ENCODE assay signal across 30 cellular contexts in the genomic region with DNA sequence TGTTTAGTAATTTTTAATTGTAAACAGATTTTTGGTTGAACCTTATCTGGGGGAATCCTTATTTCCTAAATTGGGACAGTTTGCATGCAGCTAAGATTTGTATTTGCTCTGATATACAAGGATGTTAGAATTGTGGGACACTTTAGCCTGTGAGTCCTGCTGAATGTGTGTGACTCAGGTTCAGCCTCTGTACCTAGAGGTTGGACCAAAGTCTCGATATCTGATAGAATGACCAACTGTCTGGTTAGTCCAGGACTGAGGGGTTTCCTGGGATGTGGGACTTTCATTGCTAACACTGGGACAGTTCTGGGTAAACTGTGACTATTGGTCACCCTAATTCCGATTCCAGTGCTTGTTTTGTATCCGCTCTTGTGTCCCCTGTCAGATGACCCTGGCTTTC. TPM values are rescaled to one million over a fixed set of nuclear protein-coding genes. Genes with fewer than 3 reads are reported as not detected.
DNase-seq lines count a peak whose midpoint lies in the region; ATAC-seq, FAIRE-seq and TF ChIP-seq lines count a peak whose summit lies in the region.
"Had no signal": no experiment of that assay in that cellular context is flagged by ENCODE, and none has a peak within 500 bp of the region (broad histone marks: within the 10 kb centered on the region; RNA-seq: fewer than 3 reads in every experiment).

No MANE protein-coding gene starts in this region.

- intact Hi-C loops in GM12878 (cut with micrococcal nuclease; ENCODE audit: unreplicated experiment) = no loop called here

- no peak for ATAC-seq in activated naive CD4-positive, alpha-beta T cell treated with anti-CD3 and anti-CD28 coated beads, Interleukin-2, amount 50 U/mL, for 72 hours
- ATAC-seq in GM12878 = no peak
- ATAC-seq: activated CD8-positive, alpha-beta memory T cell treated with anti-CD3 and anti-CD28 coated beads, Interleukin-2, amount 10 ng/mL, durations not matched to agents 7 days and 5 days; stimulated activated naive CD8-positive, alpha-beta T cell treated with anti-CD3 and anti-CD28 coated beads, Interleukin-15, Interleukin-2, amounts not matched to agents 100 U/mL and 50 U/mL, for 24 hours; WTC11 had no signal

- H3K9ac ChIP-seq in Karpas-422 (ENCODE audit: low read length) (no peak overlapping the region; the same call in 1 of the 2 replicates), GM12878 (ENCODE audit: control insufficient read depth, insufficient read depth, low read length) (no peak overlapping the region)

- H3K9me2 ChIP-seq in Karpas-422 (replicated peaks; ENCODE audit: insufficient read depth, low read length) = no peaks in the 10 kb centered on the region

- DNase-seq in activated naive CD4-positive, alpha-beta T cell treated with anti-CD3 and anti-CD28 coated beads, Interleukin-2, amount 10 ng/mL, durations not matched to agents 7 days and 5 days = no peak
- no peak for DNase-seq in activated naive CD4-positive, alpha-beta T cell treated with anti-CD3 and anti-CD28 coated beads, Interleukin-2, amount 50 U/mL, for 72 hours (ENCODE audit: low spot score in 2 of 2)
- DNase-seq in Karpas-422 = no peak
- no peak for DNase-seq in GM12878 (ENCODE audit: low read depth, low spot score)
- DNase-seq in small intestine = peak; percentile 61
- no peak for DNase-seq in NCI-H1436 (lab: John Stamatoyannopoulos, UW)
- no peak for DNase-seq in HAP-1 (ENCODE audit: low spot score in 2 of 2)
- no peak for DNase-seq in activated CD4-positive, CD25-positive, alpha-beta regulatory T cell treated with anti-CD3 and anti-CD28 coated beads, Interleukin-2, amount 50 U/mL, for 72 hours
- DNase-seq: activated CD4-positive, alpha-beta T cell treated with anti-CD3 and anti-CD28 coated beads, Interleukin-2, amount 50 U/mL, for 4 hours; activated CD8-positive, alpha-beta memory T cell treated with anti-CD3 and anti-CD28 coated beads, Interleukin-2, amount 10 ng/mL, durations not matched to agents 7 days and 5 days; activated naive CD4-positive, alpha-beta T cell; activated T-cell treated with anti-CD3 and anti-CD28 coated beads, Interleukin-2, amount 50 U/mL, for 48 hours; amygdala; effector CD8-positive, alpha-beta T cell; hippocampal formation; NCI-H1092; NCI-H187; OCI-M1; ovary; stimulated activated naive CD8-positive, alpha-beta T cell treated with anti-CD3 and anti-CD28 coated beads, Interleukin-15, Interleukin-2, amounts not matched to agents 100 U/mL and 50 U/mL, for 24 hours; T-helper 1 cell; testis had no signal

- no peaks in the 10 kb centered on the region for H3K27me3 ChIP-seq in Karpas-422 (ENCODE audit: low read length)
- H3K27me3 ChIP-seq in GM12878 (replicated peaks in 1 of 2; ENCODE audit: control insufficient read depth in 2 of 2, insufficient read depth in 2 of 2, low read length in 1 of 2) = no peaks in the 10 kb centered on the region
- no peaks in the 10 kb centered on the region for H3K27me3 ChIP-seq in small intestine (ENCODE audit: control insufficient read depth in 2 of 2, insufficient read depth in 2 of 2, low read length in 2 of 2)
- H3K27me3 ChIP-seq in HAP-1 (ENCODE audit: low read depth) = no peaks in the 10 kb centered on the region
- H3K27me3 ChIP-seq: ovary, testis had no signal

- peaks cover 38% of the 10 kb centered on the region for H3K36me3 ChIP-seq in Karpas-422 (ENCODE audit: insufficient read depth, low read length)
- peaks cover 0 to 2% of the 10 kb centered on the region in 2 experiments; a peak in 2 of 4 replicates for H3K36me3 ChIP-seq in GM12878 (ENCODE audit: control insufficient read depth in 2 of 2, insufficient read depth in 2 of 2, low read length in 1 of 2)
- no peaks in the 10 kb centered on the region for H3K36me3 ChIP-seq in small intestine (ENCODE audit: control insufficient read depth in 2 of 2, insufficient read depth in 2 of 2, low read length in 2 of 2)
- peaks cover 3% of the 10 kb centered on the region; the same call in 1 of the 2 replicates for H3K36me3 ChIP-seq in HAP-1 (replicated peaks)
- H3K36me3 ChIP-seq: ovary had no signal

- H3K4me2 ChIP-seq in Karpas-422 (ENCODE audit: low read depth, low read length, poor library complexity, severe bottlenecking) (peak overlapping the region; percentile 99), GM12878 (ENCODE audit: control insufficient read depth, insufficient read depth) (no peak overlapping the region; the same call in 1 of the 2 replicates)

- H3K9me3 Mint-ChIP-seq in activated naive CD4-positive, alpha-beta T cell treated with anti-CD3 and anti-CD28 coated beads, Interleukin-2, amount 10 ng/mL, durations not matched to agents 7 days and 5 days = peaks cover 10% of the 10 kb centered on the region
- peaks cover 8 to 9% of the 10 kb centered on the region in 2 donors for H3K9me3 Mint-ChIP-seq in activated naive CD4-positive, alpha-beta T cell treated with anti-CD3 and anti-CD28 coated beads, Interleukin-2, amount 50 U/mL, for 72 hours

- FAIRE-seq in GM12878 (lab: Jason Lieb, UNC) (no peak), small intestine (lab: Jason Lieb, UNC) (no peak)
- FAIRE-seq: colon, urothelium cell line had no signal

- H4K20me1 ChIP-seq in Karpas-422 (ENCODE audit: insufficient read depth, low read depth, low read length) (no peaks in the 10 kb centered on the region), GM12878 (ENCODE audit: control insufficient read depth, insufficient read depth) (no peaks in the 10 kb centered on the region)

- in situ Hi-C loops in GM12878 (cut with MboI) = no loop called here
- in situ Hi-C loops in HAP-1 (cut with MboI; ENCODE audit: low sequenced_read_pairs) = no loop called here

- POLR2A ChIA-PET in GM12878 (lab: Charles Lee) = interaction anchor here (0.6 kb wide), 1 partner anchor 27 kb away, joined by 3 read pairs; no protein-coding TSS in a partner anchor

- no peak overlapping the region for H3K4me3 Mint-ChIP-seq in activated naive CD4-positive, alpha-beta T cell treated with anti-CD3 and anti-CD28 coated beads, Interleukin-2, amount 10 ng/mL, durations not matched to agents 7 days and 5 days
- H3K4me3 Mint-ChIP-seq: CD14-positive monocyte, neural crest cell, WTC11 had no signal

- peaks cover 53% of the 10 kb centered on the region for H3K4me1 ChIP-seq in Karpas-422 (ENCODE audit: low read length)
- peaks cover 30% of the 10 kb centered on the region for H3K4me1 ChIP-seq in GM12878 (ENCODE audit: control insufficient read depth, insufficient read depth, low read length)
- peaks cover 0 to 5% of the 10 kb centered on the region in 2 donors for H3K4me1 ChIP-seq in small intestine (ENCODE audit: control insufficient read depth in 2 of 2, insufficient read depth in 1 of 2, low read depth in 1 of 2, low read length in 1 of 2)
- H3K4me1 ChIP-seq in HAP-1 = peaks cover 5% of the 10 kb centered on the region

- no peak for TF ChIP-seq EP300 in GM12878 (IDR thresholded peaks at IDR 0.05; ENCODE audit: borderline replicate concordance in 1 of 2, control insufficient read depth in 1 of 2, low read depth in 2 of 2, low read length in 2 of 2)

- RAD21 ChIA-PET in GM12878 (lab: Charles Lee; ENCODE audit: unreplicated experiment) = interaction anchor here (2.2 to 3.0 kb wide), 2 partner anchors 21 to 147 kb away, joined by 10 to 14 read pairs; no protein-coding TSS in a partner anchor

- H3K36me3 Mint-ChIP-seq in activated naive CD4-positive, alpha-beta T cell treated with anti-CD3 and anti-CD28 coated beads, Interleukin-2, amount 10 ng/mL, durations not matched to agents 7 days and 5 days = peaks cover 23% of the 10 kb centered on the region
- H3K36me3 Mint-ChIP-seq in activated naive CD4-positive, alpha-beta T cell treated with anti-CD3 and anti-CD28 coated beads, Interleukin-2, amount 50 U/mL, for 72 hours = peaks cover 14 to 25% of the 10 kb centered on the region in 2 donors

- peak overlapping the region; percentile 24 for H3K27ac Mint-ChIP-seq in activated naive CD4-positive, alpha-beta T cell treated with anti-CD3 and anti-CD28 coated beads, Interleukin-2, amount 10 ng/mL, durations not matched to agents 7 days and 5 days
- H3K27ac Mint-ChIP-seq in activated naive CD4-positive, alpha-beta T cell treated with anti-CD3 and anti-CD28 coated beads, Interleukin-2, amount 50 U/mL, for 72 hours = peak overlapping the region in 1 of 2 donors; percentile 88
- H3K27ac Mint-ChIP-seq: WTC11 had no signal

- H3K9me3 ChIP-seq in Karpas-422 (ENCODE audit: low read length) (no peaks in the 10 kb centered on the region), GM12878 (replicated peaks; ENCODE audit: control insufficient read depth, insufficient read depth, low read length) (peaks cover 6% of the 10 kb centered on the region; the same call in 1 of the 3 replicates), small intestine (ENCODE audit: control insufficient read depth, low read depth) (no peaks in the 10 kb centered on the region), HAP-1 (peaks cover 11% of the 10 kb centered on the region)
- H3K9me3 ChIP-seq: ovary, testis had no signal

- TF ChIP-seq CTCF in GM12878 (IDR thresholded peaks at IDR 0.05 in 2 of 3, conservative IDR thresholded peaks at IDR 0.05 in 1 of 3; ENCODE audit: control insufficient read depth in 2 of 3, extremely low read depth in 1 of 3, insufficient read depth in 1 of 3, low read depth in 3 of 3, low read length in 3 of 3) = no peak

- no peak for TF ChIP-seq RAD21 in GM12878 (IDR thresholded peaks at IDR 0.05; ENCODE audit: insufficient read depth, low read depth, low read length)

- WGBS in GM12878 (ENCODE audit: insufficient coverage, insufficient replicate concordance, low lambda C conversion rate, missing lambda C conversion rate) = 97% methylated on average over 3 of the region's 3 CpGs
- WGBS in small intestine, 3 donors = 94 to 97% (median 97%) methylated on average over 3 of the region's 3 CpGs

- CTCF ChIA-PET in activated naive CD4-positive, alpha-beta T cell treated with anti-CD3 and anti-CD28 coated beads, Interleukin-2, amount 10 ng/mL, durations not matched to agents 7 days and 5 days (lab: Charles Lee) = interaction anchor here (1.1 kb wide), 1 partner anchor 71 kb away, joined by 3 read pairs; no protein-coding TSS in a partner anchor
- CTCF ChIA-PET in GM12878 (lab: Yijun Ruan, JAX) = interaction anchor here (0.9 to 1.6 kb wide), 3 partner anchors 69 to 183 kb away, joined by 3 to 5 read pairs (median 3); no protein-coding TSS in a partner anchor

- H3K4me3 ChIP-seq in Karpas-422 (ENCODE audit: low read length) (no peak overlapping the region), GM12878 (no peak overlapping the region), small intestine (ENCODE audit: low read depth in 1 of 2, low read length in 2 of 2) (no peak overlapping the region), HAP-1 (no peak overlapping the region)
- H3K4me3 ChIP-seq: lung, ovary, testis had no signal

- TF ChIP-seq POLR2A in GM12878 (IDR thresholded peaks at IDR 0.05; ENCODE audit: low read depth, low read length) = no peak

- H3K4me1 Mint-ChIP-seq in activated naive CD4-positive, alpha-beta T cell treated with anti-CD3 and anti-CD28 coated beads, Interleukin-2, amount 10 ng/mL, durations not matched to agents 7 days and 5 days = peaks cover 40% of the 10 kb centered on the region
- H3K4me1 Mint-ChIP-seq: neural crest cell, WTC11 had no signal

- peaks cover 3% of the 10 kb centered on the region for H3K27me3 Mint-ChIP-seq in activated naive CD4-positive, alpha-beta T cell treated with anti-CD3 and anti-CD28 coated beads, Interleukin-2, amount 10 ng/mL, durations not matched to agents 7 days and 5 days
- H3K27me3 Mint-ChIP-seq: activated CD8-positive, alpha-beta memory T cell treated with anti-CD3 and anti-CD28 coated beads, Interleukin-2, amount 10 ng/mL, durations not matched to agents 7 days and 5 days; IgD-negative memory B cell had no signal

- H3K79me2 ChIP-seq in Karpas-422 (ENCODE audit: low read length) = peaks cover 86% of the 10 kb centered on the region
- peaks cover 19% of the 10 kb centered on the region for H3K79me2 ChIP-seq in GM12878 (ENCODE audit: control insufficient read depth, insufficient read depth, low read length)

- no TSS peak for BruUV-seq in GM12878 (replicated peaks; lab: Mats Ljungman, UMichigan)

- H3K27ac ChIP-seq in Karpas-422 (ENCODE audit: low read length) = peak overlapping the region; percentile 96
- H3K27ac ChIP-seq in GM12878 (ENCODE audit: control insufficient read depth, insufficient read depth) = peak overlapping the region; percentile 20
- no peak overlapping the region for H3K27ac ChIP-seq in small intestine (ENCODE audit: low read depth in 1 of 2, low read length in 1 of 2)
- H3K27ac ChIP-seq: ovary, RWPE1, testis had no signal

- SMC1A ChIA-PET in GM12878 (lab: Charles Lee; ENCODE audit: uncharacterized antibody, unreplicated experiment) = interaction anchor here (0.9 to 2.9 kb wide), 9 partner anchors 9 to 183 kb away, joined by 3 to 10 read pairs (median 4); no protein-coding TSS in a partner anchor

- H2AFZ ChIP-seq in Karpas-422 (ENCODE audit: low read length) (no peak overlapping the region), GM12878 (ENCODE audit: control insufficient read depth, low read depth, low read length) (no peak overlapping the region)

RNA-seq across cellular contexts. Expression of a gene that starts 20.2 kb away (rescaled TPM):
- 10 to 100 TPM; 20.5 to 27.4 TPM for total RNA-seq in activated naive CD4-positive, alpha-beta T cell treated with anti-CD3 and anti-CD28 coated beads, Interleukin-2, amount 50 U/mL, for 72 hours
- total RNA-seq in Karpas-422 (2014; rRNA removed; shearing (Covaris generic); ENCODE audit: low replicate concordance) = 112 and 124 TPM in 2 replicates
- 144 and 165 TPM in 2 replicates for total RNA-seq in GM12878 (2013; cell fraction: nucleolus; rRNA removed)
- total RNA-seq in GM12878 (2014; rRNA removed) (18.9 and 23.8 TPM in 2 replicates), GM12878 (2014; rRNA removed; fragmentation: Illumina TruSeq; extraction: Trizol) (31.1 and 31.8 TPM in 2 replicates), GM12878 (2021) (31.1 and 31.2 TPM in 2 replicates)
- 2.6 TPM for polyA plus RNA-seq in GM12878 (2011; ENCODE audit: low read depth)
- polyA plus RNA-seq in GM12878 (2011; rRNA removed) (8.3 and 12.3 TPM in 2 replicates), GM12878 (2014; fragmentation: Illumina TruSeq; extraction: Trizol) (6.3 and 9.1 TPM in 2 replicates), GM12878 (2014; fragmentation: Nextera tagmentation; extraction: Ambion mirVana) (1 to 10 TPM in 1 of 2 experiments, under 1 TPM in 1; 0.73 to 2.4 TPM), GM12878 (2014; rRNA removed) (7.7 and 10.8 TPM in 2 replicates), GM12878 (2016; fragmentation: Nextera tagmentation; extraction: Ambion mirVana) (10 to 100 TPM; 17.1 to 20.5 TPM), small intestine (10 to 100 TPM in 1 of 3 donors, 1 to 10 TPM in 2; 7.2 to 12.3 (median 9.2) TPM)
- polyA plus RNA-seq in GM12878 (2011; cell fraction: cytosol; rRNA removed) = 6.5 and 8.3 TPM in 2 replicates
- 12.1 and 20.3 TPM in 2 replicates for polyA plus RNA-seq in GM12878 (2011; cell fraction: nucleus; rRNA removed)
- polyA plus RNA-seq in GM12878 (2012) = 4.3 and 4.5 TPM in 2 replicates
- polyA minus RNA-seq in GM12878 (2011; rRNA and poly(A)+ RNA removed) = 65.6 and 66.9 TPM in 2 replicates
- polyA minus RNA-seq in GM12878 (2011; cell fraction: cytosol; rRNA and poly(A)+ RNA removed) = 31.9 and 32.4 TPM in 2 replicates
- polyA minus RNA-seq in GM12878 (2011; cell fraction: nucleus; rRNA and poly(A)+ RNA removed) = 29.4 and 57.8 TPM in 2 replicates

Comparison
In these comparisons a context has a peak if more than half of its experiments do, and no peak if none do; other contexts are left out.
1. H3K27ac ChIP-seq: peak in Karpas-422 (single experiment) and GM12878 (single experiment); none in small intestine (0 of 2).